8 cellular contexts compared by ENCODE assay signal in genomic region chrX:49191033-49191871, GRCh38. TPM values are rescaled to one million over a fixed set of nuclear protein-coding genes. Genes with fewer than 3 reads are reported as not detected.
A peak's percentile ranks its signal among the peaks of the same experiment; 100 is the strongest.
DNase-seq lines count a peak whose midpoint lies in the region; ATAC-seq and TF ChIP-seq lines count a peak whose summit lies in the region.

No MANE protein-coding gene starts in this region.

- intact Hi-C loops in esophagus squamous epithelium (cut with DNase I): no loop called here

- peak overlapping the region; percentile 66 to 96 (median 92) for H3K4me3 Mint-ChIP-seq in IgD-negative memory B cell
- peak overlapping the region; percentile 90 to 98 for H3K4me3 Mint-ChIP-seq in activated T-cell treated with anti-CD3 and anti-CD28 coated beads, Interleukin-2, amount 50 U/mL, for 72 hours
- peak overlapping the region; percentile 92 to 95 for H3K4me3 Mint-ChIP-seq in stimulated activated naive B cell treated with anti-CD40 and anti-IgM and Interleukin-4, amounts not matched to agents 10 μg/mL and 1 μg/mL and 100 μg/mL, for 72 hours

- H3K4me1 ChIP-seq in esophagus squamous epithelium: peaks cover 0 to 53% (median 5%) of the 10 kb centered on the region in 3 donors

- peaks cover 2% of the 10 kb centered on the region for H3K36me3 Mint-ChIP-seq in IgD-negative memory B cell
- peaks cover 2 to 9% of the 10 kb centered on the region in 2 donors for H3K36me3 Mint-ChIP-seq in activated T-cell treated with anti-CD3 and anti-CD28 coated beads, Interleukin-2, amount 50 U/mL, for 72 hours (ENCODE audit: insufficient read depth in 2 of 2)
- H3K36me3 Mint-ChIP-seq in stimulated activated naive B cell treated with anti-CD40 and anti-IgM and Interleukin-4, amounts not matched to agents 10 μg/mL and 1 μg/mL and 100 μg/mL, for 72 hours: peaks cover 0 to 2% of the 10 kb centered on the region in 2 donors

- H3K27me3 ChIP-seq in esophagus squamous epithelium: no peaks in the 10 kb centered on the region

- peak overlapping the region; percentile 52 to 94 (median 81) for H3K27ac Mint-ChIP-seq in IgD-negative memory B cell
- peak overlapping the region; percentile 94 for H3K27ac Mint-ChIP-seq in activated T-cell treated with anti-CD3 and anti-CD28 coated beads, Interleukin-2, amount 50 U/mL, for 72 hours
- H3K27ac Mint-ChIP-seq in stimulated activated naive B cell treated with anti-CD40 and anti-IgM and Interleukin-4, amounts not matched to agents 10 μg/mL and 1 μg/mL and 100 μg/mL, for 72 hours: peak overlapping the region; percentile 95

- TF ChIP-seq POLR2A in esophagus squamous epithelium (IDR thresholded peaks at IDR 0.05): peak in 2 of 4 donors; percentile 72 to 78

- peak; percentile 90 for DNase-seq in DMS153 treated with DMSO at 0.1 percent for 48 hours (lab: John Stamatoyannopoulos, UW; ENCODE audit: unreplicated experiment)
- peak; percentile 81 to 90 for DNase-seq in activated T-cell treated with anti-CD3 and anti-CD28 coated beads, Interleukin-2, amount 50 U/mL, for 72 hours
- DNase-seq in esophagus squamous epithelium (lab: John Stamatoyannopoulos, UW): peak; percentile 75
- DNase-seq in myocyte (ENCODE audit: low read depth): peak; percentile 98
- peak; percentile 88 for DNase-seq in stimulated activated naive B cell treated with anti-CD40 and anti-IgM and Interleukin-4, amounts not matched to agents 10 μg/mL and 1 μg/mL and 100 μg/mL, for 72 hours

- H3K27ac ChIP-seq in esophagus squamous epithelium: peak overlapping the region; percentile 88 to 94 (median 90)

- H3K4me1 Mint-ChIP-seq in IgD-negative memory B cell: peaks cover 4 to 15% (median 5%) of the 10 kb centered on the region in 3 donors
- H3K4me1 Mint-ChIP-seq in activated T-cell treated with anti-CD3 and anti-CD28 coated beads, Interleukin-2, amount 50 U/mL, for 72 hours (ENCODE audit: low read depth): peaks cover 43% of the 10 kb centered on the region
- H3K4me1 Mint-ChIP-seq in stimulated activated naive B cell treated with anti-CD40 and anti-IgM and Interleukin-4, amounts not matched to agents 10 μg/mL and 1 μg/mL and 100 μg/mL, for 72 hours: peaks cover 12 to 21% of the 10 kb centered on the region in 2 donors

- H3K27me3 Mint-ChIP-seq in IgD-negative memory B cell: no peaks in the 10 kb centered on the region
- peaks cover 9% of the 10 kb centered on the region for H3K27me3 Mint-ChIP-seq in activated T-cell treated with anti-CD3 and anti-CD28 coated beads, Interleukin-2, amount 50 U/mL, for 72 hours (ENCODE audit: low read depth)
- no peaks in the 10 kb centered on the region for H3K27me3 Mint-ChIP-seq in stimulated activated naive B cell treated with anti-CD40 and anti-IgM and Interleukin-4, amounts not matched to agents 10 μg/mL and 1 μg/mL and 100 μg/mL, for 72 hours

- no peak for TF ChIP-seq CTCF in esophagus squamous epithelium (IDR thresholded peaks at IDR 0.05)

- no peaks in the 10 kb centered on the region for H3K9me3 ChIP-seq in esophagus squamous epithelium

- peak overlapping the region; percentile 60 to 71 (median 62) for H3K4me3 ChIP-seq in esophagus squamous epithelium

- no peaks in the 10 kb centered on the region for H3K9me3 Mint-ChIP-seq in IgD-negative memory B cell
- no peaks in the 10 kb centered on the region for H3K9me3 Mint-ChIP-seq in activated T-cell treated with anti-CD3 and anti-CD28 coated beads, Interleukin-2, amount 50 U/mL, for 72 hours
- no peaks in the 10 kb centered on the region for H3K9me3 Mint-ChIP-seq in stimulated activated naive B cell treated with anti-CD40 and anti-IgM and Interleukin-4, amounts not matched to agents 10 μg/mL and 1 μg/mL and 100 μg/mL, for 72 hours

- H3K36me3 ChIP-seq in esophagus squamous epithelium: no peaks in the 10 kb centered on the region

- peak; percentile 88 for ATAC-seq in GM21576 (IDR thresholded peaks at IDR 0.05; ENCODE audit: unreplicated experiment)
- ATAC-seq in activated T-cell treated with anti-CD3 and anti-CD28 coated beads, Interleukin-2, amount 50 U/mL, for 72 hours (replicated peaks in 1 of 2): peak; percentile 89 to 90
- peak; percentile 90 to 91 for ATAC-seq in stimulated activated naive B cell treated with anti-CD40 and anti-IgM and Interleukin-4, amounts not matched to agents 10 μg/mL and 1 μg/mL and 100 μg/mL, for 72 hours (replicated peaks)

- WGBS in esophagus squamous epithelium, 2 donors: 0 to 50% methylated on average over 24 to 25 of the region's 54 CpGs

TF ChIP-seq in PFSK-1, 5 proteins besides CTCF, POLR2A, EP300 and RAD21:
- no peak for TF ChIP-seq SIN3A (IDR thresholded peaks at IDR 0.05; ENCODE audit: borderline replicate concordance, insufficient read depth, low read length)
- TF ChIP-seq TAF1 (IDR thresholded peaks at IDR 0.05; ENCODE audit: borderline replicate concordance, insufficient read depth, low read length): peak; percentile 69; the same call in 1 of the 2 replicates
- TF ChIP-seq FOXP2 (optimal IDR thresholded peaks at IDR 0.05; ENCODE audit: borderline replicate concordance, extremely low read depth, extremely low read length, insufficient read depth): no peak
- TF ChIP-seq, protein P1, sequence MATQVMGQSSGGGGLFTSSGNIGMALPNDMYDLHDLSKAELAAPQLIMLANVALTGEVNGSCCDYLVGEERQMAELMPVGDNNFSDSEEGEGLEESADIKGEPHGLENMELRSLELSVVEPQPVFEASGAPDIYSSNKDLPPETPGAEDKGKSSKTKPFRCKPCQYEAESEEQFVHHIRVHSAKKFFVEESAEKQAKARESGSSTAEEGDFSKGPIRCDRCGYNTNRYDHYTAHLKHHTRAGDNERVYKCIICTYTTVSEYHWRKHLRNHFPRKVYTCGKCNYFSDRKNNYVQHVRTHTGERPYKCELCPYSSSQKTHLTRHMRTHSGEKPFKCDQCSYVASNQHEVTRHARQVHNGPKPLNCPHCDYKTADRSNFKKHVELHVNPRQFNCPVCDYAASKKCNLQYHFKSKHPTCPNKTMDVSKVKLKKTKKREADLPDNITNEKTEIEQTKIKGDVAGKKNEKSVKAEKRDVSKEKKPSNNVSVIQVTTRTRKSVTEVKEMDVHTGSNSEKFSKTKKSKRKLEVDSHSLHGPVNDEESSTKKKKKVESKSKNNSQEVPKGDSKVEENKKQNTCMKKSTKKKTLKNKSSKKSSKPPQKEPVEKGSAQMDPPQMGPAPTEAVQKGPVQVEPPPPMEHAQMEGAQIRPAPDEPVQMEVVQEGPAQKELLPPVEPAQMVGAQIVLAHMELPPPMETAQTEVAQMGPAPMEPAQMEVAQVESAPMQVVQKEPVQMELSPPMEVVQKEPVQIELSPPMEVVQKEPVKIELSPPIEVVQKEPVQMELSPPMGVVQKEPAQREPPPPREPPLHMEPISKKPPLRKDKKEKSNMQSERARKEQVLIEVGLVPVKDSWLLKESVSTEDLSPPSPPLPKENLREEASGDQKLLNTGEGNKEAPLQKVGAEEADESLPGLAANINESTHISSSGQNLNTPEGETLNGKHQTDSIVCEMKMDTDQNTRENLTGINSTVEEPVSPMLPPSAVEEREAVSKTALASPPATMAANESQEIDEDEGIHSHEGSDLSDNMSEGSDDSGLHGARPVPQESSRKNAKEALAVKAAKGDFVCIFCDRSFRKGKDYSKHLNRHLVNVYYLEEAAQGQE (IDR thresholded peaks at IDR 0.05; ENCODE audit: insufficient read depth in 1 of 2, low read depth in 2 of 2, low read length in 2 of 2): no peak
- peak; percentile 87 for TF ChIP-seq POLR2AphosphoS5 (IDR thresholded peaks at IDR 0.05; ENCODE audit: low read depth, low read length)

RNA-seq across cellular contexts. Expression of gene PRICKLE3, which starts 5.1 kb away (rescaled TPM):
- 9.5 TPM for polyA plus RNA-seq in IgD-negative memory B cell
- 9.5 TPM for polyA plus RNA-seq in PFSK-1 (2012; ENCODE audit: insufficient read length, low read depth)
- 10 to 100 TPM; 17.4 to 17.6 TPM for total RNA-seq in activated T-cell treated with anti-CD3 and anti-CD28 coated beads, Interleukin-2, amount 50 U/mL, for 72 hours
- total RNA-seq in esophagus squamous epithelium: 10 to 100 TPM; 15.7 to 33.8 (median 19.9) TPM
- 6.6 TPM in 2 replicates for total RNA-seq in myocyte
- polyA plus RNA-seq in myocyte (2012): 8.8 TPM

RNA-seq across cellular contexts. Expression of gene SYP, which starts 8.7 kb away (rescaled TPM):
- polyA plus RNA-seq in IgD-negative memory B cell: 1.1 TPM
- polyA plus RNA-seq in PFSK-1 (2012; ENCODE audit: insufficient read length, low read depth): 0.77 TPM
- total RNA-seq in activated T-cell treated with anti-CD3 and anti-CD28 coated beads, Interleukin-2, amount 50 U/mL, for 72 hours: 10 to 100 TPM in 1 of 2 donors, 1 to 10 TPM in 1; 8.7 to 15.9 TPM
- total RNA-seq in esophagus squamous epithelium (under 1 TPM; 0.15 to 0.57 (median 0.37) TPM), myocyte (1.8 TPM in 2 replicates)
- 2.4 TPM for polyA plus RNA-seq in myocyte (2012)

RNA-seq across cellular contexts. Expression of gene PLP2, which starts 19.6 kb away (rescaled TPM):
- 292 TPM for polyA plus RNA-seq in IgD-negative memory B cell
- 1.0 TPM for polyA plus RNA-seq in PFSK-1 (2012; ENCODE audit: insufficient read length, low read depth)
- total RNA-seq in activated T-cell treated with anti-CD3 and anti-CD28 coated beads, Interleukin-2, amount 50 U/mL, for 72 hours: 100 to 1,000 TPM; 232 to 266 TPM
- total RNA-seq in esophagus squamous epithelium (100 to 1,000 TPM; 134 to 187 (median 152) TPM), myocyte (48.7 and 68.3 TPM in 2 replicates)
- polyA plus RNA-seq in myocyte (2012): 94.6 TPM

RNA-seq across cellular contexts. Expression of gene MAGIX, which starts 28.7 kb away (rescaled TPM):
- 0.49 TPM for polyA plus RNA-seq in IgD-negative memory B cell
- polyA plus RNA-seq in PFSK-1 (2012; ENCODE audit: insufficient read length, low read depth): 1.4 TPM
- under 1 TPM; 0.84 to 0.93 TPM for total RNA-seq in activated T-cell treated with anti-CD3 and anti-CD28 coated beads, Interleukin-2, amount 50 U/mL, for 72 hours
- 10 to 100 TPM in 1 of 4 donors, 1 to 10 TPM in 3; 5.1 to 15.0 (median 8.5) TPM for total RNA-seq in esophagus squamous epithelium
- total RNA-seq in myocyte: 4.8 and 6.6 TPM in 2 replicates
- 2.9 TPM for polyA plus RNA-seq in myocyte (2012)

RNA-seq across cellular contexts. Expression of gene CACNA1F, which starts 41.9 kb away (rescaled TPM):
- not detected for polyA plus RNA-seq in IgD-negative memory B cell
- polyA plus RNA-seq in PFSK-1 (2012; ENCODE audit: insufficient read length, low read depth): not detected
- total RNA-seq in activated T-cell treated with anti-CD3 and anti-CD28 coated beads, Interleukin-2, amount 50 U/mL, for 72 hours: 1 to 10 TPM; 3.4 to 4.1 TPM
- total RNA-seq in esophagus squamous epithelium: under 1 TPM in 1 of 4 donors, not detected in 3; 0.38 TPM
- total RNA-seq in myocyte: not detected in 2 replicates
- not detected for polyA plus RNA-seq in myocyte (2012)

Comparison
In these comparisons a context has a peak if more than half of its experiments do, and no peak if none do; other contexts are left out.
1. Peak in every context shown above with its lines: DNase-seq, ATAC-seq, H3K4me3 ChIP-seq and H3K27ac ChIP-seq.